In genomic region chr5:31113101-31113500, GRCh38 we compare ENCODE assay signal across 15 cellular contexts.
DNase-seq lines count a peak whose midpoint lies in the region; ATAC-seq and TF ChIP-seq lines count a peak whose summit lies in the region.
"Had no signal": no experiment of that assay in that cellular context is flagged by ENCODE, and none has a peak within 500 bp of the region (broad histone marks: within the 10 kb centered on the region; RNA-seq: fewer than 3 reads in every experiment).

No MANE protein-coding gene starts in this region.

- no peaks in the 10 kb centered on the region for H3K9me3 ChIP-seq in BE2C
- H3K9me3 ChIP-seq: adrenal gland had no signal

- POLR2A ChIA-PET in BJ (lab: Charles Lee), result no interaction called here

- TF ChIP-seq CTCF in BJ (IDR thresholded peaks at IDR 0.05; ENCODE audit: insufficient read depth, low read depth, low read length) (no peak), epithelial cell of esophagus (IDR thresholded peaks at IDR 0.05; ENCODE audit: insufficient read depth, low read depth, low read length, missing control alignments) (no peak), BE2C (IDR thresholded peaks at IDR 0.05; ENCODE audit: low read depth, low read length) (no peak)

- CTCF ChIA-PET in BJ (lab: Yijun Ruan, JAX), result interaction anchor here (1.5 kb wide), 1 partner anchor 10 kb away, joined by 4 read pairs; no protein-coding TSS in a partner anchor

- H3K36me3 ChIP-seq in BJ (ENCODE audit: control insufficient read depth, insufficient read depth, low read length), result no peaks in the 10 kb centered on the region
- no peaks in the 10 kb centered on the region for H3K36me3 ChIP-seq in BE2C
- H3K36me3 ChIP-seq: adrenal gland had no signal

- no peaks in the 10 kb centered on the region for H3K4me1 ChIP-seq in BE2C
- H3K4me1 ChIP-seq: adrenal gland had no signal

- H3K4me3 ChIP-seq in BJ (ENCODE audit: low read depth, low read length) (no peak overlapping the region), epithelial cell of esophagus (ENCODE audit: low read length) (no peak overlapping the region), BE2C (ENCODE audit: low read depth, low read length) (no peak overlapping the region)
- H3K4me3 ChIP-seq: adrenal gland had no signal

- DNase-seq in BJ (ENCODE audit: low read depth), result peak; percentile 49
- DNase-seq in NCI-H82 treated with DMSO at 0.1 percent for 48 hours (lab: John Stamatoyannopoulos, UW; ENCODE audit: unreplicated experiment), result peak; percentile 15
- DNase-seq in epithelial cell of esophagus (ENCODE audit: low read depth), result peak; percentile 68
- DNase-seq in non-pigmented ciliary epithelial cell (ENCODE audit: low read depth), result peak; percentile 70
- no peak for DNase-seq in BE2C
- no peak for DNase-seq in NCI-H1436 (lab: John Stamatoyannopoulos, UW)
- no peak for DNase-seq in NCI-H1105 treated with DMSO at 0.1 percent for 48 hours (lab: John Stamatoyannopoulos, UW)
- DNase-seq: activated CD8-positive, alpha-beta T cell treated with anti-CD3 and anti-CD28 coated beads, Interleukin-2, amount 10 ng/mL, durations not matched to agents 7 days and 5 days; adrenal gland; dermis blood vessel endothelial cell; NCI-H1930; NCI-H510A; stimulated activated naive CD4-positive, alpha-beta T cell treated with Interleukin-2 at 50 U/mL for 16 hours had no signal

- ATAC-seq in HG02610 (IDR thresholded peaks at IDR 0.05; ENCODE audit: unreplicated experiment), result no peak
- ATAC-seq: activated CD8-positive, alpha-beta T cell treated with anti-CD3 and anti-CD28 coated beads, Interleukin-2, amount 10 ng/mL, durations not matched to agents 7 days and 5 days; left lobe of liver had no signal

- H3K27me3 ChIP-seq in BJ (ENCODE audit: control insufficient read depth, insufficient read depth, low read length), result no peaks in the 10 kb centered on the region
- H3K27me3 ChIP-seq in BE2C, result no peaks in the 10 kb centered on the region
- H3K27me3 ChIP-seq: adrenal gland had no signal

Comparison
In these comparisons a context has a peak if more than half of its experiments do, and no peak if none do; other contexts are left out.
1. DNase-seq: peak in BJ (single experiment), NCI-H82 treated with DMSO at 0.1 percent for 48 hours (single experiment), epithelial cell of esophagus (single experiment) and non-pigmented ciliary epithelial cell (single experiment); none in BE2C (single experiment), NCI-H1436 (single experiment) and NCI-H1105 treated with DMSO at 0.1 percent for 48 hours (single experiment).